Comparison of ENCODE assay signal across 1 cellular context in the genomic region with DNA sequence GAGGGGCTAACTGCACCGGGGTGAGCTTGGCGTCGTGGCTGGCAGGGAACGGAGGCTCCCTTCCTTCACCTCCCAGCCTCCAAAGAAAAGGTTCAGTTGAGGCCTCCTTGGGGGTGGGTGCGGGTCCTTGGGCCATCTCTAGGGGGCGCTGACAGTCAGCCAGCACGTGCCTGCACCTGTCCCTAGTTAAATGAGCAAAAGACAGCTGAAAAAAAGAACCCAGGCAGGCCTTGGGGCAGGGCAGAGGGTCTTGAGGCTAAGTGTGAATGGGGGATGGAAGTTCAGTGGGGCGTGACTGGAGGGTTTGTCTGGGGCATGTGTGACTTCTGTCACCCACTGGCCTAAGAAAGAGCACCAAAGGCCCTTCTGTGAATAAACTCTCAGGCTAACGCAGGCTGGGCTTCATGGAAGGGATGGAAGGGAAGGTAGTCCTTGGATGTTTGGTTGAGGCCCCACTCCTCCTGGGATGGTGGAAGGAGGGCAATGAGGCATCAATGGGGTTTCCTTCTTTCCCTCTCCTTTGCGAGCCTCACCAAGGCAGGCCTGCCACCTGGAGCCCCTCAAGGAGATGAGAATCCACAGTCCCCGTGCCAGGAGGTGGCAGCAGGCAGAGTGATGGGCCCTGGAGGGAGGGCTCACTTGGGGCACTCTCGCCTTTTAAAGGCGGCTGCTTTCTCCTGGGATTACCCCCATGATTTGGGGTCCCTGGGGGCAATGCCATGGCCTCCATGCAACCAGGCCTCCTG.
TF ChIP-seq lines count a peak whose summit lies in the region.

No MANE protein-coding gene starts in this region.

TF ChIP-seq in K562, 482 proteins besides CTCF, POLR2A, EP300 and RAD21 (continued from another document):
- TF ChIP-seq BRCA1 (IDR thresholded peaks at IDR 0.05) (no peak), BRCA1 (CRISPR knock-in tag; IDR thresholded peaks at IDR 0.05) (no peak), ZNF77 (CRISPR knock-in tag; IDR thresholded peaks at IDR 0.05) (no peak), PHF21A (IDR thresholded peaks at IDR 0.05; ENCODE audit: borderline replicate concordance, low read depth) (0 out of 2 replicates have a peak, but pooled peaks have one; percentile 51), HEY1 (CRISPR knock-in tag; IDR thresholded peaks at IDR 0.05; ENCODE audit: borderline replicate concordance) (no peak), C11orf30 (IDR thresholded peaks at IDR 0.05; ENCODE audit: low read depth) (no peak), ZNF444 (CRISPR knock-in tag; IDR thresholded peaks at IDR 0.05) (no peak)
- TF ChIP-seq, protein P1, sequence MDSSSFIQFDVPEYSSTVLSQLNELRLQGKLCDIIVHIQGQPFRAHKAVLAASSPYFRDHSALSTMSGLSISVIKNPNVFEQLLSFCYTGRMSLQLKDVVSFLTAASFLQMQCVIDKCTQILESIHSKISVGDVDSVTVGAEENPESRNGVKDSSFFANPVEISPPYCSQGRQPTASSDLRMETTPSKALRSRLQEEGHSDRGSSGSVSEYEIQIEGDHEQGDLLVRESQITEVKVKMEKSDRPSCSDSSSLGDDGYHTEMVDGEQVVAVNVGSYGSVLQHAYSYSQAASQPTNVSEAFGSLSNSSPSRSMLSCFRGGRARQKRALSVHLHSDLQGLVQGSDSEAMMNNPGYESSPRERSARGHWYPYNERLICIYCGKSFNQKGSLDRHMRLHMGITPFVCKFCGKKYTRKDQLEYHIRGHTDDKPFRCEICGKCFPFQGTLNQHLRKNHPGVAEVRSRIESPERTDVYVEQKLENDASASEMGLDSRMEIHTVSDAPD (CRISPR knock-in tag; IDR thresholded peaks at IDR 0.05): no peak
TF ChIP-seq in K562: peak in this region for 58.
